ENCODE assay signal across 24 cellular contexts in genomic region chr22:37278261-37278660, GRCh38. TPM values are rescaled to one million over a fixed set of nuclear protein-coding genes. Genes with fewer than 3 reads are reported as not detected.
A peak's percentile ranks its signal among the peaks of the same experiment; 100 is the strongest.
DNase-seq lines count a peak whose midpoint lies in the region; ATAC-seq and TF ChIP-seq lines count a peak whose summit lies in the region.
"Had no signal": no experiment of that assay in that cellular context is flagged by ENCODE, and none has a peak within 500 bp of the region (broad histone marks: within the 10 kb centered on the region; RNA-seq: fewer than 3 reads in every experiment).

No MANE protein-coding gene starts in this region.

- H3F3A ChIP-seq in Loucy (ENCODE audit: low read depth), result no peaks in the 10 kb centered on the region

- CTCF ChIA-PET in Caco-2 (lab: Charles Lee), result interaction anchor here (1.1 kb wide), 1 partner anchor 194 kb away, joined by 4 read pairs; no protein-coding TSS in a partner anchor

- intact Hi-C loops in natural killer cell (cut with micrococcal nuclease) (loop anchor here (5.0 kb wide), 1 partner anchor 36 kb away; the partner anchor contains the start of gene RAC2), Caco-2 (cut with micrococcal nuclease; ENCODE audit: unreplicated experiment) (no loop called here)

- DNase-seq in effector memory CD8-positive, alpha-beta T cell, result no peak
- DNase-seq in natural killer cell (no peak), NCI-H69 (lab: John Stamatoyannopoulos, UW) (no peak), Caco-2 (no peak), NCI-H345 (lab: John Stamatoyannopoulos, UW) (no peak)
- DNase-seq: AML-193; CD4-positive, CD25-positive, alpha-beta regulatory T cell; DMS79; GOT3; NCI-H1092 treated with DMSO at 0.1 percent for 48 hours; NCI-H1436 treated with DMSO at 0.1 percent for 48 hours; NCI-H1930; NCI-H510A treated with DMSO at 0.1 percent for 48 hours; NCI-H774; NK-92 treated with Interleukin-12 subunit alpha and Interleukin-12 subunit beta, amount 100 ng/mL, for 24 hours; SIG-M5; SK-N-SH had no signal

- POLR2A ChIA-PET in Caco-2 (lab: Charles Lee), result no interaction called here

- H3K4me2 ChIP-seq in BLaER1 (peak overlapping the region; percentile 77), Loucy (ENCODE audit: low read depth, low read length, poor library complexity, severe bottlenecking) (no peak overlapping the region)
- H3K4me2 ChIP-seq: SK-N-SH had no signal

- TF ChIP-seq CTCF in Loucy (conservative IDR thresholded peaks at IDR 0.05; ENCODE audit: low read length) (no peak), natural killer cell (IDR thresholded peaks at IDR 0.05) (no peak), Caco-2 (IDR thresholded peaks at IDR 0.05; ENCODE audit: insufficient read depth in 1 of 2, low read depth in 1 of 2, low read length in 1 of 2, severe bottlenecking in 1 of 2, unreplicated experiment in 1 of 2) (no peak)

- H3K4me1 Mint-ChIP-seq in effector memory CD8-positive, alpha-beta T cell (ENCODE audit: low read depth in 2 of 2), result peaks cover 44 to 60% of the 10 kb centered on the region in 2 donors
- H3K4me1 Mint-ChIP-seq in natural killer cell (peaks cover 69 to 80% of the 10 kb centered on the region in 2 donors), Caco-2 (ENCODE audit: low read depth, unreplicated experiment) (no peaks in the 10 kb centered on the region)

- no peaks in the 10 kb centered on the region for H4K20me1 ChIP-seq in BLaER1
- H4K20me1 ChIP-seq in Loucy (ENCODE audit: insufficient read depth, low read length, poor library complexity, severe bottlenecking), result no peaks in the 10 kb centered on the region

- H3K36me3 ChIP-seq in BLaER1 (no peaks in the 10 kb centered on the region), Loucy (ENCODE audit: insufficient read depth, low read length) (no peaks in the 10 kb centered on the region), Caco-2 (ENCODE audit: control insufficient read depth, insufficient read depth, low read length) (no peaks in the 10 kb centered on the region)

- no peak overlapping the region for H2AFZ ChIP-seq in Loucy (ENCODE audit: low read length)

- peak overlapping the region; percentile 77 to 87 for H3K27ac Mint-ChIP-seq in effector memory CD8-positive, alpha-beta T cell
- peak overlapping the region; percentile 86 to 91 for H3K27ac Mint-ChIP-seq in natural killer cell
- H3K27ac Mint-ChIP-seq in Caco-2 (ENCODE audit: unreplicated experiment), result no peak overlapping the region

- peak overlapping the region; percentile 64 for H3K27ac ChIP-seq in BLaER1

- H3K36me3 Mint-ChIP-seq in effector memory CD8-positive, alpha-beta T cell (ENCODE audit: insufficient read depth), result peaks cover 11% of the 10 kb centered on the region
- no peaks in the 10 kb centered on the region for H3K36me3 Mint-ChIP-seq in natural killer cell
- no peaks in the 10 kb centered on the region for H3K36me3 Mint-ChIP-seq in Caco-2 (ENCODE audit: insufficient read depth, unreplicated experiment)

- no peak for ATAC-seq in effector memory CD8-positive, alpha-beta T cell (replicated peaks)
- ATAC-seq in natural killer cell (no peak), GM21576 (IDR thresholded peaks at IDR 0.05; ENCODE audit: unreplicated experiment) (no peak)
- ATAC-seq: GM12878, HCT116, K562 had no signal

- no peaks in the 10 kb centered on the region for H3K9me3 ChIP-seq in BLaER1
- no peaks in the 10 kb centered on the region for H3K9me3 ChIP-seq in Loucy (ENCODE audit: insufficient read depth, low read depth, low read length)
- H3K9me3 ChIP-seq in Caco-2, result no peaks in the 10 kb centered on the region
- H3K9me3 ChIP-seq: SK-N-SH had no signal

- no TSS peak for BruUV-seq in Caco-2 (replicated peaks; lab: Mats Ljungman, UMichigan)

- H3K9ac ChIP-seq in BLaER1, result peak overlapping the region; percentile 21; the same call in 1 of the 2 replicates
- peak overlapping the region; percentile 41 for H3K9ac ChIP-seq in Loucy (ENCODE audit: low read depth, low read length, poor library complexity, severe bottlenecking)
- H3K9ac ChIP-seq: SK-N-SH had no signal

- no peak overlapping the region for H3K4me3 ChIP-seq in BLaER1
- no peak overlapping the region for H3K4me3 ChIP-seq in Loucy (ENCODE audit: low read length, poor library complexity, severe bottlenecking)
- no peak overlapping the region for H3K4me3 ChIP-seq in Caco-2 (ENCODE audit: low read depth, low read length)
- H3K4me3 ChIP-seq: GM12878, K562 had no signal

- peaks cover 100% of the 10 kb centered on the region for H3K4me1 ChIP-seq in BLaER1
- H3K4me1 ChIP-seq in Loucy (ENCODE audit: insufficient read depth, low read length, poor library complexity, severe bottlenecking), result peaks cover 64% of the 10 kb centered on the region
- H3K4me1 ChIP-seq in Caco-2, result no peaks in the 10 kb centered on the region

- H3K9me3 Mint-ChIP-seq in effector memory CD8-positive, alpha-beta T cell, result no peaks in the 10 kb centered on the region
- H3K9me3 Mint-ChIP-seq in natural killer cell (no peaks in the 10 kb centered on the region), Caco-2 (ENCODE audit: unreplicated experiment) (no peaks in the 10 kb centered on the region)

- peaks cover 15% of the 10 kb centered on the region for H3K79me2 ChIP-seq in Loucy (ENCODE audit: insufficient read depth, low read length)

- H3K27me3 Mint-ChIP-seq in effector memory CD8-positive, alpha-beta T cell, result no peaks in the 10 kb centered on the region
- H3K27me3 Mint-ChIP-seq in natural killer cell (ENCODE audit: low read depth in 2 of 2) (no peaks in the 10 kb centered on the region), Caco-2 (ENCODE audit: insufficient read depth, unreplicated experiment) (peaks cover 6% of the 10 kb centered on the region)
- H3K27me3 Mint-ChIP-seq: CD4-positive, CD25-positive, alpha-beta regulatory T cell had no signal

- no peaks in the 10 kb centered on the region for H3K9me2 ChIP-seq in Loucy (replicated peaks; ENCODE audit: low read depth, low read length)
- H3K9me2 ChIP-seq: SK-N-SH had no signal

- H3K4me3 Mint-ChIP-seq in effector memory CD8-positive, alpha-beta T cell, result no peak overlapping the region
- H3K4me3 Mint-ChIP-seq in natural killer cell (peak overlapping the region; percentile 82), Caco-2 (ENCODE audit: unreplicated experiment) (no peak overlapping the region)

- H3K27me3 ChIP-seq in BLaER1 (no peaks in the 10 kb centered on the region), Loucy (ENCODE audit: insufficient read depth, low read length, poor library complexity, severe bottlenecking) (no peaks in the 10 kb centered on the region), Caco-2 (replicated peaks; ENCODE audit: control insufficient read depth, insufficient read depth, low read length) (no peaks in the 10 kb centered on the region)

RNA-seq across cellular contexts. Expression of gene CYTH4, which starts 4.0 kb away (rescaled TPM):
- total RNA-seq in natural killer cell (100 to 1,000 TPM; 219 to 260 (median 249) TPM), Caco-2 (2022) (not detected in 2 replicates)
- total RNA-seq: LHCN-M2 had no signal

RNA-seq across cellular contexts. Expression of gene RAC2, which starts 34.2 kb away (rescaled TPM):
- total RNA-seq in natural killer cell (100 to 1,000 TPM; 647 to 744 (median 741) TPM), Caco-2 (2022) (0.25 TPM in 1 of 2 replicates, not detected in the other)

Comparison
In these comparisons a context has a peak if more than half of its experiments do, and no peak if none do; other contexts are left out.
1. RNA of gene CYTH4, which starts 4.0 kb away (total RNA-seq): 219 to 260 TPM in natural killer cell; not detected in Caco-2; every median in the first group is over 100 times any median in the second.
2. RNA of gene RAC2, which starts 34.2 kb away (total RNA-seq): 647 to 744 TPM in natural killer cell; 0.25 TPM in Caco-2; every median in the first group is over 100 times any median in the second.